1 cellular context compared by ENCODE assay signal in the genomic region with DNA sequence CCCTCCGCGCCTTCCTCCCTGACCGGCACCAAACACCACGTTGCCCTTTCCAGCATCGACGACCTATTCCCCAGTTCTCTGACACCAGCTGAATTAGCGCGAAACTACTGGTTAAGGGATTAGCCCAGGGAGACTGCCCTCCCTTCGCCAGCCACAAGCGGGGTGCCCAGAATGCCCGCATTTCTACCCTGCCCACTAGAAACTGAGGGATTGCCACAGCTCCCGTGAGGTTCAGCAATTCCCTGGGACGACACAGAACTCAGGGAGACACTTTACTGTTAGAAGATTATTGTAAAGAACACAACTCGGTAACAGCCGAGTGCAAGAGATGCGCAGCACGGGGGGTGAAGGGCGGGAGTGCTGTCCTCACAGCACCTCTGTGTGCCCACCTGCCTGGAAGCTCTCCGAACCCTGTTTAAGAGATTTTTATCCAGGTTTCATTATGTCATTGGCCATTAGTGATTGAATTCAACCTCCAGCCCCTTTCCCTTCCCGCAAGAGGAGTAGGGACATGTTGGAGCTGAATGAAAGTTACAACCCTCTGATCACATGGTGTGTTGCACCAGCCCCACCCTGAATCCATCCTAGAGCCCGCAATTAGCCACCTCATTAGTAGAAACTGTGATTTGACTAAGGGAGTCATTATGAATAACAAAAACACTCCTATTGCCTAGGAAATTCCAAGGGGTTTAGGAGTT.
A peak's percentile ranks its signal among the peaks of the same experiment; 100 is the strongest.
TF ChIP-seq lines count a peak whose summit lies in the region.

No MANE protein-coding gene starts in this region.

TF ChIP-seq in K562, 482 proteins besides CTCF, POLR2A, EP300 and RAD21 (continued from another document):
- TF ChIP-seq, protein P1, sequence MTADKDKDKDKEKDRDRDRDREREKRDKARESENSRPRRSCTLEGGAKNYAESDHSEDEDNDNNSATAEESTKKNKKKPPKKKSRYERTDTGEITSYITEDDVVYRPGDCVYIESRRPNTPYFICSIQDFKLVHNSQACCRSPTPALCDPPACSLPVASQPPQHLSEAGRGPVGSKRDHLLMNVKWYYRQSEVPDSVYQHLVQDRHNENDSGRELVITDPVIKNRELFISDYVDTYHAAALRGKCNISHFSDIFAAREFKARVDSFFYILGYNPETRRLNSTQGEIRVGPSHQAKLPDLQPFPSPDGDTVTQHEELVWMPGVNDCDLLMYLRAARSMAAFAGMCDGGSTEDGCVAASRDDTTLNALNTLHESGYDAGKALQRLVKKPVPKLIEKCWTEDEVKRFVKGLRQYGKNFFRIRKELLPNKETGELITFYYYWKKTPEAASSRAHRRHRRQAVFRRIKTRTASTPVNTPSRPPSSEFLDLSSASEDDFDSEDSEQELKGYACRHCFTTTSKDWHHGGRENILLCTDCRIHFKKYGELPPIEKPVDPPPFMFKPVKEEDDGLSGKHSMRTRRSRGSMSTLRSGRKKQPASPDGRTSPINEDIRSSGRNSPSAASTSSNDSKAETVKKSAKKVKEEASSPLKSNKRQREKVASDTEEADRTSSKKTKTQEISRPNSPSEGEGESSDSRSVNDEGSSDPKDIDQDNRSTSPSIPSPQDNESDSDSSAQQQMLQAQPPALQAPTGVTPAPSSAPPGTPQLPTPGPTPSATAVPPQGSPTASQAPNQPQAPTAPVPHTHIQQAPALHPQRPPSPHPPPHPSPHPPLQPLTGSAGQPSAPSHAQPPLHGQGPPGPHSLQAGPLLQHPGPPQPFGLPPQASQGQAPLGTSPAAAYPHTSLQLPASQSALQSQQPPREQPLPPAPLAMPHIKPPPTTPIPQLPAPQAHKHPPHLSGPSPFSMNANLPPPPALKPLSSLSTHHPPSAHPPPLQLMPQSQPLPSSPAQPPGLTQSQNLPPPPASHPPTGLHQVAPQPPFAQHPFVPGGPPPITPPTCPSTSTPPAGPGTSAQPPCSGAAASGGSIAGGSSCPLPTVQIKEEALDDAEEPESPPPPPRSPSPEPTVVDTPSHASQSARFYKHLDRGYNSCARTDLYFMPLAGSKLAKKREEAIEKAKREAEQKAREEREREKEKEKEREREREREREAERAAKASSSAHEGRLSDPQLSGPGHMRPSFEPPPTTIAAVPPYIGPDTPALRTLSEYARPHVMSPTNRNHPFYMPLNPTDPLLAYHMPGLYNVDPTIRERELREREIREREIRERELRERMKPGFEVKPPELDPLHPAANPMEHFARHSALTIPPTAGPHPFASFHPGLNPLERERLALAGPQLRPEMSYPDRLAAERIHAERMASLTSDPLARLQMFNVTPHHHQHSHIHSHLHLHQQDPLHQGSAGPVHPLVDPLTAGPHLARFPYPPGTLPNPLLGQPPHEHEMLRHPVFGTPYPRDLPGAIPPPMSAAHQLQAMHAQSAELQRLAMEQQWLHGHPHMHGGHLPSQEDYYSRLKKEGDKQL (CRISPR knock-in tag; IDR thresholded peaks at IDR 0.05; ENCODE audit: borderline replicate concordance) = 0 out of 2 replicates have a peak, but pooled peaks have one; percentile 79
- no peak for TF ChIP-seq MIER1 (IDR thresholded peaks at IDR 0.05; ENCODE audit: low read depth)
- no peak for TF ChIP-seq CEBPB (tag; IDR thresholded peaks at IDR 0.05)
- TF ChIP-seq NEUROD1 (IDR thresholded peaks at IDR 0.05; ENCODE audit: borderline replicate concordance, low read depth, low read length, partially characterized antibody) = no peak
- TF ChIP-seq RBM39 (optimal IDR thresholded peaks at IDR 0.05; ENCODE audit: low read depth, low read length) = no peak
- TF ChIP-seq NR2C1 (IDR thresholded peaks at IDR 0.05) = no peak
- peak; percentile 8; the same call in 1 of the 2 replicates for TF ChIP-seq NR2C1 (tag; IDR thresholded peaks at IDR 0.05)
- 0 out of 2 replicates have a peak, but pooled peaks have one; percentile 20 for TF ChIP-seq RAD51 (IDR thresholded peaks at IDR 0.05; ENCODE audit: borderline replicate concordance, low read depth)
- no peak for TF ChIP-seq ZNF79 (CRISPR knock-in tag; IDR thresholded peaks at IDR 0.05; ENCODE audit: low read depth)
- TF ChIP-seq FIP1L1 (IDR thresholded peaks at IDR 0.05; ENCODE audit: low read depth, low read length, poor library complexity, severe bottlenecking) = no peak
- 0 out of 2 replicates have a peak, but pooled peaks have one; percentile 11 for TF ChIP-seq OTX1 (CRISPR knock-in tag; IDR thresholded peaks at IDR 0.05)
- TF ChIP-seq, protein P2, sequence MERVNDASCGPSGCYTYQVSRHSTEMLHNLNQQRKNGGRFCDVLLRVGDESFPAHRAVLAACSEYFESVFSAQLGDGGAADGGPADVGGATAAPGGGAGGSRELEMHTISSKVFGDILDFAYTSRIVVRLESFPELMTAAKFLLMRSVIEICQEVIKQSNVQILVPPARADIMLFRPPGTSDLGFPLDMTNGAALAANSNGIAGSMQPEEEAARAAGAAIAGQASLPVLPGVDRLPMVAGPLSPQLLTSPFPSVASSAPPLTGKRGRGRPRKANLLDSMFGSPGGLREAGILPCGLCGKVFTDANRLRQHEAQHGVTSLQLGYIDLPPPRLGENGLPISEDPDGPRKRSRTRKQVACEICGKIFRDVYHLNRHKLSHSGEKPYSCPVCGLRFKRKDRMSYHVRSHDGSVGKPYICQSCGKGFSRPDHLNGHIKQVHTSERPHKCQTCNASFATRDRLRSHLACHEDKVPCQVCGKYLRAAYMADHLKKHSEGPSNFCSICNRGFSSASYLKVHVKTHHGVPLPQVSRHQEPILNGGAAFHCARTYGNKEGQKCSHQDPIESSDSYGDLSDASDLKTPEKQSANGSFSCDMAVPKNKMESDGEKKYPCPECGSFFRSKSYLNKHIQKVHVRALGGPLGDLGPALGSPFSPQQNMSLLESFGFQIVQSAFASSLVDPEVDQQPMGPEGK (CRISPR knock-in tag; IDR thresholded peaks at IDR 0.05; ENCODE audit: borderline replicate concordance) = no peak
- peak; percentile 70; the same call in 1 of the 2 replicates for TF ChIP-seq LCOR (CRISPR knock-in tag; IDR thresholded peaks at IDR 0.05)
